ENCODE assay signal across 8 cellular contexts in the genomic region with DNA sequence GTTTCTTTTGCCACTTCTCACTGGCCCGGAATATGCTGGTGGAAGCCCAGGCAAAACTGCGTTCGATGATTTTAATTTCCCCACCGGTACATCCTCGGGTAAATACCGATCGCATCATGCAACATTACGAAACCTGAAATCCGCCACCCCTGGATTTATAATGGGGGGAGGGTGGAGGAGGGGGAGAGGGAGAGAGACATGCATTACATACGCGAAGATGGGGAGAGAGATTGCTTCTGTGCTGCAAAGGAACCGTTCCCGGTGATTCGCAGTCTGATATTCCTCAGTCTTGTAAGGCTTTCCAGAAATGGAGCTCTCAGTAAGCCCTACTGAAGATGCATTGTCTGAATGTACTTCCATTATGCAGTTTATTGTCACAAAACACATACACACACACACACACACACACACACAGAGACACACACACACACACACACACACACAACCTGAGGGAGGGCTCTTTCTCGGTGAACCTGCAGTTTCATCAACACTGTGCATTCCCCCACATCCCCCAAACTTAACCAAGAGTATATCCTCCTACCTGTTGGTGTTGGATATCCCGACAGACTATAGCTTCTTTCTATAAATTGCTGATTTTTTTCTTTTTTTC. TPM values are rescaled to one million over a fixed set of nuclear protein-coding genes. Genes with fewer than 3 reads are reported as not detected.
DNase-seq lines count a peak whose midpoint lies in the region; ATAC-seq, FAIRE-seq and TF ChIP-seq lines count a peak whose summit lies in the region.

No MANE protein-coding gene starts in this region.

- in situ Hi-C loops in GM23248 (cut with MboI): no loop called here

- H3K36me3 Mint-ChIP-seq in progenitor cell of endocrine pancreas (ENCODE audit: insufficient read depth): no peaks in the 10 kb centered on the region

- H3K4me3 ChIP-seq in BE2C (ENCODE audit: low read depth, low read length): peak overlapping the region; percentile 90
- H3K4me3 ChIP-seq in GM23248: peak overlapping the region; percentile 87
- H3K4me3 ChIP-seq in PC-3 (ENCODE audit: low read length): peak overlapping the region; percentile 44
- H3K4me3 ChIP-seq in esophagus (ENCODE audit: low read depth in 1 of 2, low read length in 2 of 2): peak overlapping the region; percentile 14 to 50
- no peak overlapping the region for H3K4me3 ChIP-seq in mucosa of descending colon
- no peak overlapping the region for H3K4me3 ChIP-seq in small intestine (ENCODE audit: low read depth in 1 of 2, low read length in 2 of 2)

- H3K27me3 Mint-ChIP-seq in progenitor cell of endocrine pancreas: peaks cover 13% of the 10 kb centered on the region

- peak; percentile 22; the same call in 1 of the 2 replicates for ATAC-seq in PC-3
- ATAC-seq in mucosa of descending colon: no peak

- H2AFZ ChIP-seq in GM23248: peak overlapping the region; percentile 96
- peak overlapping the region; percentile 69 for H2AFZ ChIP-seq in PC-3 (ENCODE audit: low read length)

- BruUV-seq in PC-3 (replicated peaks; lab: Mats Ljungman, UMichigan): no TSS peak

- H3K9me3 Mint-ChIP-seq in progenitor cell of endocrine pancreas (ENCODE audit: low read depth): no peaks in the 10 kb centered on the region

- H3K27ac ChIP-seq in GM23248: peak overlapping the region; percentile 96
- no peak overlapping the region for H3K27ac ChIP-seq in PC-3 (ENCODE audit: low read length)
- no peak overlapping the region for H3K27ac ChIP-seq in esophagus (ENCODE audit: low read depth in 2 of 2, low read length in 1 of 2)
- no peak overlapping the region for H3K27ac ChIP-seq in small intestine (ENCODE audit: low read depth in 1 of 2, low read length in 1 of 2)

- H3K9me2 ChIP-seq in GM23248 (ENCODE audit: insufficient read depth) (no peaks in the 10 kb centered on the region), PC-3 (replicated peaks; ENCODE audit: low read length) (no peaks in the 10 kb centered on the region)

- H3K9me3 ChIP-seq in BE2C (no peaks in the 10 kb centered on the region), GM23248 (ENCODE audit: low read depth) (no peaks in the 10 kb centered on the region), PC-3 (ENCODE audit: low read length) (no peaks in the 10 kb centered on the region), esophagus (ENCODE audit: control insufficient read depth in 2 of 2, insufficient read depth in 1 of 2, low read depth in 1 of 2, low read length in 1 of 2) (no peaks in the 10 kb centered on the region), mucosa of descending colon (no peaks in the 10 kb centered on the region), small intestine (ENCODE audit: control insufficient read depth, low read depth) (no peaks in the 10 kb centered on the region)

- CTCF ChIA-PET in PC-3 (lab: Charles Lee): no interaction called here

- peaks cover 3% of the 10 kb centered on the region for H3K4me1 Mint-ChIP-seq in progenitor cell of endocrine pancreas (ENCODE audit: low read depth)

- H3K36me3 ChIP-seq in BE2C: no peaks in the 10 kb centered on the region
- H3K36me3 ChIP-seq in GM23248 (ENCODE audit: low read depth): no peaks in the 10 kb centered on the region
- no peaks in the 10 kb centered on the region for H3K36me3 ChIP-seq in PC-3 (ENCODE audit: low read depth, low read length)
- no peaks in the 10 kb centered on the region for H3K36me3 ChIP-seq in esophagus (ENCODE audit: control insufficient read depth in 2 of 2, insufficient read depth in 2 of 2, low read length in 1 of 2)
- no peaks in the 10 kb centered on the region for H3K36me3 ChIP-seq in mucosa of descending colon (ENCODE audit: low read depth)
- H3K36me3 ChIP-seq in small intestine (ENCODE audit: control insufficient read depth in 2 of 2, insufficient read depth in 2 of 2, low read length in 2 of 2): no peaks in the 10 kb centered on the region

- H3F3A ChIP-seq in GM23248 (ENCODE audit: insufficient read depth) (peaks cover 25% of the 10 kb centered on the region), PC-3 (ENCODE audit: low read length, unreplicated experiment) (no peaks in the 10 kb centered on the region)

- H3K4me1 ChIP-seq in BE2C (no peaks in the 10 kb centered on the region), GM23248 (ENCODE audit: insufficient read depth) (peaks cover 14% of the 10 kb centered on the region), PC-3 (ENCODE audit: insufficient read depth, low read length) (no peaks in the 10 kb centered on the region), esophagus (ENCODE audit: control insufficient read depth in 2 of 2, insufficient read depth in 2 of 2, low read length in 1 of 2) (peaks cover 0 to 4% of the 10 kb centered on the region in 2 donors), mucosa of descending colon (ENCODE audit: low read depth) (no peaks in the 10 kb centered on the region), small intestine (ENCODE audit: control insufficient read depth in 2 of 2, insufficient read depth in 1 of 2, low read depth in 1 of 2, low read length in 1 of 2) (peaks cover 0 to 2% of the 10 kb centered on the region in 2 donors)

- no peak for DNase-seq in BE2C
- DNase-seq in GM23248: peak; percentile 46
- no peak for DNase-seq in PC-3
- no peak for DNase-seq in progenitor cell of endocrine pancreas (ENCODE audit: low spot score, unreplicated experiment)
- no peak for DNase-seq in ureter (ENCODE audit: low spot score)
- DNase-seq in mucosa of descending colon: no peak
- no peak for DNase-seq in small intestine

- H3K4me2 ChIP-seq in GM23248 (ENCODE audit: unreplicated experiment) (peak overlapping the region; percentile 97), PC-3 (ENCODE audit: low read length) (peak overlapping the region; percentile 59)

- WGBS in GM23248 (ENCODE audit: low coverage in 1 of 2, low lambda C conversion rate in 2 of 2, missing lambda C conversion rate in 2 of 2), 2 experiments: 27 to 33% methylated on average over 16 of the region's 16 CpGs
- 13 to 15% methylated on average over 16 of the region's 16 CpGs for WGBS in esophagus, 2 donors
- WGBS in small intestine, 3 donors: 25 to 28% (median 25%) methylated on average over 16 of the region's 16 CpGs

- no peaks in the 10 kb centered on the region; the same call in 1 of the 2 replicates for H3K27me3 ChIP-seq in BE2C
- no peaks in the 10 kb centered on the region for H3K27me3 ChIP-seq in GM23248 (replicated peaks; ENCODE audit: insufficient read depth)
- H3K27me3 ChIP-seq in PC-3 (ENCODE audit: low read length): peaks cover 63% of the 10 kb centered on the region
- H3K27me3 ChIP-seq in esophagus (ENCODE audit: control insufficient read depth in 1 of 2, insufficient read depth in 2 of 2, low read length in 2 of 2): no peaks in the 10 kb centered on the region
- H3K27me3 ChIP-seq in small intestine (ENCODE audit: control insufficient read depth in 2 of 2, insufficient read depth in 2 of 2, low read length in 2 of 2): peaks cover 0 to 6% of the 10 kb centered on the region in 2 donors

- intact Hi-C loops in PC-3 (cut with micrococcal nuclease): no loop called here
- intact Hi-C loops in mucosa of descending colon (cut with DNase I, micrococcal nuclease): no loop called here

- H3K27ac Mint-ChIP-seq in progenitor cell of endocrine pancreas: peak overlapping the region; percentile 67

- no peak for FAIRE-seq in small intestine (lab: Jason Lieb, UNC)

- H3K79me2 ChIP-seq in GM23248 (ENCODE audit: insufficient read depth) (no peaks in the 10 kb centered on the region), PC-3 (ENCODE audit: low read length) (no peaks in the 10 kb centered on the region)

- POLR2A ChIA-PET in PC-3 (lab: Charles Lee; ENCODE audit: unreplicated experiment): interaction anchor here (0.7 kb wide), 1 partner anchor 28 kb away, joined by 7 read pairs; no protein-coding TSS in a partner anchor

- peak overlapping the region; percentile 99 for H3K9ac ChIP-seq in GM23248
- H3K9ac ChIP-seq in PC-3 (ENCODE audit: low read length): no peak overlapping the region

- TF ChIP-seq CTCF in BE2C (IDR thresholded peaks at IDR 0.05; ENCODE audit: low read depth, low read length): no peak
- no peak for TF ChIP-seq CTCF in PC-3 (conservative IDR thresholded peaks at IDR 0.05; ENCODE audit: low read depth, low read length)
- TF ChIP-seq CTCF in progenitor cell of endocrine pancreas (IDR thresholded peaks at IDR 0.05; ENCODE audit: unreplicated experiment): no peak
- TF ChIP-seq CTCF in mucosa of descending colon (IDR thresholded peaks at IDR 0.05): no peak

- H4K20me1 ChIP-seq in GM23248 (ENCODE audit: insufficient read depth) (no peaks in the 10 kb centered on the region), PC-3 (ENCODE audit: low read length) (no peaks in the 10 kb centered on the region)

- H3K4me3 Mint-ChIP-seq in progenitor cell of endocrine pancreas (ENCODE audit: low read depth): peak overlapping the region; percentile 54

RNA-seq across cellular contexts. Expression of gene GPR85, which starts 0.7 kb away (rescaled TPM):
- polyA plus RNA-seq in BE2C (2012; ENCODE audit: insufficient read depth, insufficient read length, low read depth): 1.3 TPM
- total RNA-seq in GM23248 (2014; rRNA removed; shearing (Covaris generic)): 5.1 and 7.2 TPM in 2 replicates
- polyA plus RNA-seq in GM23248 (2016; fragmentation: Nextera tagmentation; extraction: Ambion mirVana) (1.3 and 1.8 TPM in 2 replicates), esophagus (under 1 TPM; 0.20 to 0.39 TPM), small intestine (under 1 TPM in 2 of 3 donors, not detected in 1; under 0.01 to 0.67 TPM)
- total RNA-seq in PC-3 (2014; rRNA removed) (not detected in 2 replicates), progenitor cell of endocrine pancreas (0.20 and 0.36 TPM in 2 replicates), ureter (2.8 TPM), mucosa of descending colon (under 1 TPM; 0.12 to 0.70 (median 0.57) TPM)

RNA-seq across cellular contexts. Expression of gene SMIM30, which starts 32.5 kb away (rescaled TPM):
- polyA plus RNA-seq in BE2C (2012; ENCODE audit: insufficient read depth, insufficient read length, low read depth): 68.2 TPM
- total RNA-seq in GM23248 (2014; rRNA removed; shearing (Covaris generic)): 60.3 and 63.9 TPM in 2 replicates
- polyA plus RNA-seq in GM23248 (2016; fragmentation: Nextera tagmentation; extraction: Ambion mirVana): 99.7 and 106 TPM in 2 replicates
- total RNA-seq in PC-3 (2014; rRNA removed): 28.9 and 29.4 TPM in 2 replicates
- polyA plus RNA-seq in esophagus: 100 to 1,000 TPM in 1 of 2 donors, 10 to 100 TPM in 1; 51.4 to 145 TPM
- total RNA-seq in progenitor cell of endocrine pancreas: 32.2 and 32.8 TPM in 2 replicates
- 53.8 TPM for total RNA-seq in ureter
- total RNA-seq in mucosa of descending colon: 10 to 100 TPM; 21.4 to 27.6 (median 26.9) TPM
- 10 to 100 TPM; 48.9 to 76.5 (median 55.1) TPM for polyA plus RNA-seq in small intestine

Comparison
In these comparisons a context has a peak if more than half of its experiments do, and no peak if none do; other contexts are left out.
1. H3K4me3 ChIP-seq: peak in BE2C (single experiment), GM23248 (single experiment), PC-3 (single experiment) and esophagus (2 of 2); none in mucosa of descending colon (single experiment) and small intestine (0 of 2).